ENCODE assay signal across 8 cellular contexts in the genomic region with DNA sequence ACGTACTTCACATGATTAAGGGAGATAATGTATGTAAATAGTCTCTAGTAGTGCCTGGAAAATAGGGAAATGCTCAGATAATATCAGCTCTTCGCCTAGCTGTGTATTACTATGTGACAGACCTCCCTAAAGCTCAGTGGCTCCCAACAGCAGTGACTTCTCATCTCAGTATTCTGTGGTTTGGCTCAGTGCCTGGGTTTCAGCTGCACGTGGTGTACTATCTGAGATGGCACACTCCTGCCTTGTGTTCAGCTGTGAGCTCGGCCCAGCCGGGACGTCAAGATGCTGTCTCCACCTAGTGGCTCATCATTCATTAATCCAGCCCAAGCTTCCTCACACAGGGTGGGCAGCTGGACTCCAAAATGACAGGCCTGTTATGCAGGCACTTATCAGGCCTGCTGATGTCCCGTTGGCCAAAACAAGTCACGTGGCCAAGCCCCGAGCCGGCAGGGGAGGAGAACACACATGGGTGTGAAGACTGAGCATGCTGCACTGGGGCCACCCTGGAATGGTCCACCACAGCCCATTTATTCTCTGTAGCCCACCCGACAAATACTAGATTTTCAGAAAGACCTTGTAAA. TPM values are rescaled to one million over a fixed set of nuclear protein-coding genes. Genes with fewer than 3 reads are reported as not detected.
A peak's percentile ranks its signal among the peaks of the same experiment; 100 is the strongest.
DNase-seq lines count a peak whose midpoint lies in the region; ATAC-seq and TF ChIP-seq lines count a peak whose summit lies in the region.

No MANE protein-coding gene starts in this region.

- H3K36me3 ChIP-seq in GM23338 (ENCODE audit: insufficient read depth) (peaks cover 73% of the 10 kb centered on the region), SU-DHL-6 (ENCODE audit: low read length) (peaks cover 47% of the 10 kb centered on the region), sigmoid colon (peaks cover 10 to 94% (median 59%) of the 10 kb centered on the region in 4 donors)

- no peak overlapping the region for H2AFZ ChIP-seq in GM23338
- H2AFZ ChIP-seq in SU-DHL-6 (ENCODE audit: low read depth, low read length, severe bottlenecking) = no peak overlapping the region

- H3K9me3 ChIP-seq in SU-DHL-6 (ENCODE audit: insufficient read depth, low read length) = no peaks in the 10 kb centered on the region
- H3K9me3 ChIP-seq in sigmoid colon = no peaks in the 10 kb centered on the region

- H3K27me3 ChIP-seq in GM23338 (ENCODE audit: insufficient read depth) = no peaks in the 10 kb centered on the region
- no peaks in the 10 kb centered on the region for H3K27me3 ChIP-seq in SU-DHL-6 (ENCODE audit: low read length)
- no peaks in the 10 kb centered on the region for H3K27me3 ChIP-seq in sigmoid colon

- no peak overlapping the region for H3K27ac ChIP-seq in GM23338 (ENCODE audit: low read depth)
- H3K27ac ChIP-seq in SU-DHL-6 (ENCODE audit: low read depth, low read length) = peak overlapping the region; percentile 18; the same call in 1 of the 2 replicates
- peak overlapping the region; percentile 10 to 85 (median 77) for H3K27ac ChIP-seq in sigmoid colon

- 0 out of 2 replicates have a peak overlapping the region, but pooled peaks have one; percentile 25 for H3K27ac Mint-ChIP-seq in GM23338
- H3K27ac Mint-ChIP-seq in activated naive CD8-positive, alpha-beta T cell treated with anti-CD3 and anti-CD28 coated beads for 36 hours = peak overlapping the region; percentile 45

- H3K4me3 Mint-ChIP-seq in GM23338 = no peak overlapping the region
- no peak overlapping the region for H3K4me3 Mint-ChIP-seq in activated naive CD8-positive, alpha-beta T cell treated with anti-CD3 and anti-CD28 coated beads for 36 hours

- H3K27me3 Mint-ChIP-seq in GM23338 (ENCODE audit: insufficient read depth, low read depth, poor library complexity) = no peaks in the 10 kb centered on the region
- H3K27me3 Mint-ChIP-seq in activated naive CD8-positive, alpha-beta T cell treated with anti-CD3 and anti-CD28 coated beads for 36 hours = no peaks in the 10 kb centered on the region

- DNase-seq in GDM1 (lab: John Stamatoyannopoulos, UW) (peak; percentile 79), GM23338 (ENCODE audit: low spot score) (peak; percentile 27), LHCN-M2 (ENCODE audit: low read depth) (peak; percentile 100), Right ventricle myocardium superior (peak; percentile 94), sigmoid colon (peak; percentile 98), NCI-H69 (lab: John Stamatoyannopoulos, UW) (no peak)
- peak; percentile 86 for DNase-seq in activated naive CD8-positive, alpha-beta T cell treated with anti-CD3 and anti-CD28 coated beads for 36 hours

- H4K20me1 ChIP-seq in GM23338 (replicated peaks; ENCODE audit: insufficient read depth) = peaks cover 35% of the 10 kb centered on the region
- no peaks in the 10 kb centered on the region; the same call in 1 of the 2 replicates for H4K20me1 ChIP-seq in SU-DHL-6 (ENCODE audit: low read depth, low read length)

- H3K4me1 ChIP-seq in GM23338 (ENCODE audit: insufficient read depth) (no peaks in the 10 kb centered on the region), sigmoid colon (peaks cover 0 to 33% (median 32%) of the 10 kb centered on the region in 4 donors)

- H3K9me3 Mint-ChIP-seq in GM23338 = no peaks in the 10 kb centered on the region
- H3K9me3 Mint-ChIP-seq in activated naive CD8-positive, alpha-beta T cell treated with anti-CD3 and anti-CD28 coated beads for 36 hours = no peaks in the 10 kb centered on the region

- H3K4me1 Mint-ChIP-seq in GM23338 = no peaks in the 10 kb centered on the region
- peaks cover 28% of the 10 kb centered on the region for H3K4me1 Mint-ChIP-seq in activated naive CD8-positive, alpha-beta T cell treated with anti-CD3 and anti-CD28 coated beads for 36 hours

- no peak for TF ChIP-seq POLR2A in sigmoid colon (IDR thresholded peaks at IDR 0.05)

- intact Hi-C loops in Right ventricle myocardium superior (cut with DNase I) (no loop called here), sigmoid colon (cut with DNase I) (no loop called here)

- H3K79me2 ChIP-seq in GM23338 (replicated peaks; ENCODE audit: insufficient read depth) (peaks cover 6% of the 10 kb centered on the region; the same call in 1 of the 2 replicates), SU-DHL-6 (ENCODE audit: insufficient read depth, low read length) (peaks cover 6% of the 10 kb centered on the region; the same call in 1 of the 2 replicates)

- H3K4me2 ChIP-seq in GM23338 = no peak overlapping the region
- no peak overlapping the region for H3K4me2 ChIP-seq in SU-DHL-6 (ENCODE audit: low read depth, low read length, poor library complexity, severe bottlenecking)

- no peaks in the 10 kb centered on the region for H3F3A ChIP-seq in GM23338 (replicated peaks; ENCODE audit: low read depth)
- peaks cover 22% of the 10 kb centered on the region for H3F3A ChIP-seq in SU-DHL-6 (ENCODE audit: insufficient read depth)

- peak in 1 of 4 donors; percentile 43 for TF ChIP-seq EP300 in sigmoid colon (IDR thresholded peaks at IDR 0.05)

- no peak overlapping the region for H3K9ac ChIP-seq in SU-DHL-6 (ENCODE audit: low read length)

- ATAC-seq in GM23338 (peak; percentile 88), Right ventricle myocardium superior (ENCODE audit: poor library complexity) (peak; percentile 98)

- WGBS in sigmoid colon, 2 donors = 31 to 48% methylated on average over 11 of the region's 11 CpGs

- no peak overlapping the region for H3K4me3 ChIP-seq in GM23338
- no peak overlapping the region for H3K4me3 ChIP-seq in SU-DHL-6 (ENCODE audit: insufficient read depth, low read length, poor library complexity, severe bottlenecking)
- no peak overlapping the region for H3K4me3 ChIP-seq in sigmoid colon

- peaks cover 97% of the 10 kb centered on the region for H3K36me3 Mint-ChIP-seq in GM23338 (ENCODE audit: low read depth)
- H3K36me3 Mint-ChIP-seq in activated naive CD8-positive, alpha-beta T cell treated with anti-CD3 and anti-CD28 coated beads for 36 hours = peaks cover 50% of the 10 kb centered on the region

- TF ChIP-seq CTCF in GM23338 (conservative IDR thresholded peaks at IDR 0.05; ENCODE audit: low read depth in 2 of 2) = peak in 1 of 2 experiments; percentile 33; a peak in 2 of 4 replicates
- TF ChIP-seq CTCF in SU-DHL-6 (IDR thresholded peaks at IDR 0.05; ENCODE audit: insufficient read depth, low read length, poor library complexity, severe bottlenecking) = peak; percentile 55
- peak; percentile 23 to 64 (median 40) for TF ChIP-seq CTCF in sigmoid colon (IDR thresholded peaks at IDR 0.05)

- H3K9me2 ChIP-seq in GM23338 (ENCODE audit: insufficient read depth) (no peaks in the 10 kb centered on the region), SU-DHL-6 (replicated peaks; ENCODE audit: insufficient read depth, low read length) (no peaks in the 10 kb centered on the region)

TF ChIP-seq in GM23338, 12 proteins besides CTCF, POLR2A, EP300 and RAD21:
- TF ChIP-seq ZNF114 (CRISPR knock-in tag; IDR thresholded peaks at IDR 0.05) = no peak

RNA-seq across cellular contexts. Expression of a gene that starts 17.8 kb away (rescaled TPM):
- 0.14 TPM in 1 of 2 replicates, not detected in the other for total RNA-seq in GM23338 (2014; rRNA removed; shearing (Covaris generic))
- polyA plus RNA-seq in GM23338 (2016; fragmentation: Nextera tagmentation; extraction: Ambion mirVana) (0.19 and 0.29 TPM in 2 replicates), sigmoid colon (under 1 TPM in 1 of 3 donors, not detected in 2; 0.32 TPM)
- total RNA-seq in LHCN-M2 (2014; rRNA removed) (0.17 TPM in 1 of 2 replicates, not detected in the other), Right ventricle myocardium superior (0.22 TPM), sigmoid colon (under 1 TPM; 0.28 to 0.99 (median 0.38) TPM)
- 0.11 TPM for polyA plus RNA-seq in LHCN-M2 (2012)
- total RNA-seq in activated naive CD8-positive, alpha-beta T cell treated with anti-CD3 and anti-CD28 coated beads for 36 hours = under 1 TPM; 0.08 TPM

RNA-seq across cellular contexts. Expression of a gene that starts 24.2 kb away (rescaled TPM):
- total RNA-seq in GM23338 (2014; rRNA removed; shearing (Covaris generic)) = 93.3 and 93.9 TPM in 2 replicates
- polyA plus RNA-seq in GM23338 (2016; fragmentation: Nextera tagmentation; extraction: Ambion mirVana) = 30.6 and 31.8 TPM in 2 replicates
- 46.2 and 55.1 TPM in 2 replicates for total RNA-seq in LHCN-M2 (2014; rRNA removed)
- polyA plus RNA-seq in LHCN-M2 (2012) = 34.4 TPM
- total RNA-seq in activated naive CD8-positive, alpha-beta T cell treated with anti-CD3 and anti-CD28 coated beads for 36 hours = 100 to 1,000 TPM; 139 TPM
- 7.2 TPM for total RNA-seq in Right ventricle myocardium superior
- 10 to 100 TPM; 26.0 to 99.0 (median 58.0) TPM for total RNA-seq in sigmoid colon
- polyA plus RNA-seq in sigmoid colon = 10 to 100 TPM in 1 of 3 donors, 1 to 10 TPM in 2; 1.8 to 18.1 (median 5.1) TPM
